ENCODE assay signal across 1 cellular context in the genomic region with DNA sequence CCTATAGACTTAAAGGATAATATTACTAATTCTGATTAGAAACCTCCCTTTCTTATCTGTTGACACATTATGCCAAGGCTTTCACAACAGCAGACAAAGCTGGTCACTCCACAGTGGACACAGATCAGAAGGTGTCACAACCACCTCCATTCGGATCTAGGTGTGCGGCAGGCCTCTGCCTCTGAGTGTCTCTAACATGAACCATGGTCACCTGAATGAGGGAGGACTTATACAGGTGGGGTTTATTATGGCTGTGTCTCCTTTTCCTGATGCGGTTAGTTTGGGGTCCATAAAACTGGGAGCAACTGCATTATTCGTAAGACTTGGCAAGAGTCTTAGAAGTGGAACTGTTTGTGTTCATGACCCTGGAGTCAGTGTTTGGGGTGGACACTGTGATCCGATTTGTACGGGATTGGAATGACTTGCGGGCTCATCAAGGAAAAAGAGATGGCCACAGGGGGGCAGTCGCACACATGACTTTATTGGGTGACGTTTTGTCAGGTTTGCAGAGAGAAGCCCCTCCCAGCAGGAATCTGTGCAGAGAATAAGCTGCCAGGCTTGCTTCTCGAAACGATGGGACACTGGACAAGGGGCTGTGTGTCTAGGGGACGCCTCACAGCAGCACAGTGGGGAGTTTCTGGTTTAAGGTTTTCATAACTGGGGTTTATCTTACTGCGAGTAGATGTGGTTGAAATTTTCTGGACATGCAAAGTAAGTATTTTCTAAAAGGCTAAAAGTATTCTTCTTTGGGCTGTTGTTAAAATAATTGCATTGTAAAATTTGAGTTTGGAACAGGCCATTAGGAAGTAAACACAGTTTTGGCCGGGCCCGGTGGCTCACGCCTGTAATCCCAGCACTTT.
TF ChIP-seq lines count a peak whose summit lies in the region.

No MANE protein-coding gene starts in this region.

TF ChIP-seq in K562, 482 proteins besides CTCF, POLR2A, EP300 and RAD21 (continued from another document):
- TF ChIP-seq PHF21A (IDR thresholded peaks at IDR 0.05; ENCODE audit: borderline replicate concordance, low read depth) (peak; percentile 48; the same call in 1 of the 2 replicates), CREM (IDR thresholded peaks at IDR 0.05; ENCODE audit: low read depth) (peak; percentile 51), NCOA6 (IDR thresholded peaks at IDR 0.05) (no peak)
